ENCODE assay signal across 22 cellular contexts in the genomic region with DNA sequence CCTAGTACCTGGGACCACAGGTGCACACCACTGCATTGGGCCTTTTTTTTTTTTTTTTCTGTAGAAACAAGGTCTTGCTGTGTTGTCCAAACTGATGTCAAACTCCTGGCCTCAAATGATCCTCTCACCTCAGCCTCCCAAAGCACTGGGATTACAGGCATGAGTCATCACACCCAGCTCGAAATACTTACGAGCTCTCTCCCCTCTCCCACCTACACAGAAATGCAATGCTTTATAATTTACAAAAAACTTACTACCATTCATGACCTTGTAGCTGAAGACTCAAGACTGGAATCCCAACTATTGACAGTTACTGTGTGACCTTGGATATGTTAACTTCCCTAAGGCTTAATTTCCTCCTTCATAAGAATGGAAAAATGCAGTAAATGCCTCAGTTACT. TPM values are rescaled to one million over a fixed set of nuclear protein-coding genes. Genes with fewer than 3 reads are reported as not detected.
DNase-seq lines count a peak whose midpoint lies in the region; ATAC-seq and TF ChIP-seq lines count a peak whose summit lies in the region.
"Had no signal": no experiment of that assay in that cellular context is flagged by ENCODE, and none has a peak within 500 bp of the region (broad histone marks: within the 10 kb centered on the region; RNA-seq: fewer than 3 reads in every experiment).

No MANE protein-coding gene starts in this region.

- H3K4me1 ChIP-seq in HAP-1 (peaks cover 25% of the 10 kb centered on the region), colonic mucosa (peaks cover 8% of the 10 kb centered on the region)

- no peak for ATAC-seq in effector memory CD8-positive, alpha-beta T cell (replicated peaks)
- ATAC-seq in HG02571 (IDR thresholded peaks at IDR 0.05; ENCODE audit: unreplicated experiment): no peak
- ATAC-seq: GM12878 had no signal

- no peak overlapping the region for H3K27ac ChIP-seq in colonic mucosa
- H3K27ac ChIP-seq: 22Rv1, HL-60 had no signal

- no peak overlapping the region for H3K4me3 ChIP-seq in HAP-1
- no peak overlapping the region for H3K4me3 ChIP-seq in colonic mucosa
- H3K4me3 ChIP-seq: GM12878 had no signal

- H3K27me3 Mint-ChIP-seq in activated naive CD4-positive, alpha-beta T cell treated with anti-CD3 and anti-CD28 coated beads, Interleukin-2, amount 50 U/mL, for 24 hours: no peaks in the 10 kb centered on the region
- no peaks in the 10 kb centered on the region for H3K27me3 Mint-ChIP-seq in activated naive CD4-positive, alpha-beta T cell treated with anti-CD3 and anti-CD28 coated beads for 36 hours (ENCODE audit: low read depth)
- H3K27me3 Mint-ChIP-seq in effector memory CD8-positive, alpha-beta T cell: no peaks in the 10 kb centered on the region
- H3K27me3 Mint-ChIP-seq in type B pancreatic cell: no peaks in the 10 kb centered on the region

- H3K9me3 Mint-ChIP-seq in activated naive CD4-positive, alpha-beta T cell treated with anti-CD3 and anti-CD28 coated beads, Interleukin-2, amount 50 U/mL, for 24 hours: no peaks in the 10 kb centered on the region
- no peaks in the 10 kb centered on the region for H3K9me3 Mint-ChIP-seq in activated naive CD4-positive, alpha-beta T cell treated with anti-CD3 and anti-CD28 coated beads for 36 hours
- no peaks in the 10 kb centered on the region for H3K9me3 Mint-ChIP-seq in effector memory CD8-positive, alpha-beta T cell
- no peaks in the 10 kb centered on the region for H3K9me3 Mint-ChIP-seq in type B pancreatic cell

- TF ChIP-seq CTCF in type B pancreatic cell (conservative IDR thresholded peaks at IDR 0.05): no peak
- TF ChIP-seq CTCF in colonic mucosa (IDR thresholded peaks at IDR 0.05): no peak

- intact Hi-C loops in activated naive CD4-positive, alpha-beta T cell treated with anti-CD3 and anti-CD28 coated beads for 36 hours (cut with micrococcal nuclease): no loop called here
- intact Hi-C loops in colonic mucosa (cut with DNase I): no loop called here

- H3K36me3 ChIP-seq in HAP-1 (replicated peaks) (no peaks in the 10 kb centered on the region), colonic mucosa (no peaks in the 10 kb centered on the region)

- H3K9me3 ChIP-seq in HAP-1: no peaks in the 10 kb centered on the region
- H3K9me3 ChIP-seq in colonic mucosa: no peaks in the 10 kb centered on the region

- H3K4me3 Mint-ChIP-seq in activated naive CD4-positive, alpha-beta T cell treated with anti-CD3 and anti-CD28 coated beads, Interleukin-2, amount 50 U/mL, for 24 hours: no peak overlapping the region
- no peak overlapping the region for H3K4me3 Mint-ChIP-seq in activated naive CD4-positive, alpha-beta T cell treated with anti-CD3 and anti-CD28 coated beads for 36 hours
- H3K4me3 Mint-ChIP-seq in effector memory CD8-positive, alpha-beta T cell: no peak overlapping the region
- no peak overlapping the region for H3K4me3 Mint-ChIP-seq in type B pancreatic cell

- CTCF ChIA-PET in activated naive CD4-positive, alpha-beta T cell treated with anti-CD3 and anti-CD28 coated beads for 36 hours (lab: Charles Lee): interaction anchor here (0.6 to 1.2 kb wide), 2 partner anchors 9 to 49 kb away, joined by 3 to 7 read pairs; no protein-coding TSS in a partner anchor

- no peak for DNase-seq in activated naive CD4-positive, alpha-beta T cell treated with anti-CD3 and anti-CD28 coated beads for 36 hours
- DNase-seq in HAP-1 (ENCODE audit: low spot score in 2 of 2) (peak; percentile 41 to 67), type B pancreatic cell (ENCODE audit: extremely low spot score, unreplicated experiment) (no peak), SKM-1 (lab: John Stamatoyannopoulos, UW; ENCODE audit: unreplicated experiment) (no peak), colonic mucosa (no peak)
- DNase-seq in effector memory CD8-positive, alpha-beta T cell: no peak
- DNase-seq: DMS153, IMR-90, Karpas-422, MM.1S, NCI-H1092 treated with DMSO at 0.1 percent for 48 hours, NCI-H146, NCI-H2081, NCI-H2171 treated with DMSO at 0.1 percent for 48 hours, NCI-H446 treated with DMSO at 0.1 percent for 48 hours, NCI-H69, Right ventricle myocardium superior had no signal

- peaks cover 94% of the 10 kb centered on the region for H3K4me1 Mint-ChIP-seq in activated naive CD4-positive, alpha-beta T cell treated with anti-CD3 and anti-CD28 coated beads, Interleukin-2, amount 50 U/mL, for 24 hours
- peaks cover 87% of the 10 kb centered on the region for H3K4me1 Mint-ChIP-seq in activated naive CD4-positive, alpha-beta T cell treated with anti-CD3 and anti-CD28 coated beads for 36 hours (ENCODE audit: low read depth)
- H3K4me1 Mint-ChIP-seq in effector memory CD8-positive, alpha-beta T cell (ENCODE audit: low read depth in 2 of 2): peaks cover 62 to 71% of the 10 kb centered on the region in 2 donors
- peaks cover 70% of the 10 kb centered on the region for H3K4me1 Mint-ChIP-seq in type B pancreatic cell (ENCODE audit: unreplicated experiment)

- no peaks in the 10 kb centered on the region for H3K27me3 ChIP-seq in HAP-1 (ENCODE audit: low read depth)
- H3K27me3 ChIP-seq in colonic mucosa: no peaks in the 10 kb centered on the region

- H3K9ac ChIP-seq in colonic mucosa (ENCODE audit: low read depth in 2 of 2, low read length in 2 of 2): no peak overlapping the region

- in situ Hi-C loops in HAP-1 (cut with MboI; ENCODE audit: low sequenced_read_pairs): no loop called here

- peak overlapping the region; percentile 26 for H3K27ac Mint-ChIP-seq in activated naive CD4-positive, alpha-beta T cell treated with anti-CD3 and anti-CD28 coated beads, Interleukin-2, amount 50 U/mL, for 24 hours
- no peak overlapping the region for H3K27ac Mint-ChIP-seq in activated naive CD4-positive, alpha-beta T cell treated with anti-CD3 and anti-CD28 coated beads for 36 hours
- peak overlapping the region; percentile 14 to 35 for H3K27ac Mint-ChIP-seq in effector memory CD8-positive, alpha-beta T cell
- H3K27ac Mint-ChIP-seq in type B pancreatic cell: peak overlapping the region; percentile 14

- peaks cover 5% of the 10 kb centered on the region for H3K36me3 Mint-ChIP-seq in activated naive CD4-positive, alpha-beta T cell treated with anti-CD3 and anti-CD28 coated beads, Interleukin-2, amount 50 U/mL, for 24 hours
- peaks cover 1% of the 10 kb centered on the region for H3K36me3 Mint-ChIP-seq in activated naive CD4-positive, alpha-beta T cell treated with anti-CD3 and anti-CD28 coated beads for 36 hours (ENCODE audit: low read depth)
- no peaks in the 10 kb centered on the region for H3K36me3 Mint-ChIP-seq in effector memory CD8-positive, alpha-beta T cell (ENCODE audit: insufficient read depth)
- peaks cover 6% of the 10 kb centered on the region for H3K36me3 Mint-ChIP-seq in type B pancreatic cell

RNA-seq across cellular contexts. Expression of gene FOXJ3, which starts 18.7 kb away (rescaled TPM):
- total RNA-seq in activated naive CD4-positive, alpha-beta T cell treated with anti-CD3 and anti-CD28 coated beads for 36 hours: 10 to 100 TPM; 35.6 to 37.2 TPM
- total RNA-seq in type B pancreatic cell (ENCODE audit: low replicate concordance) (49.4 and 49.8 TPM in 2 replicates), colonic mucosa (10 to 100 TPM; 39.9 to 44.8 TPM)

Comparison
In these comparisons a context has a peak if more than half of its experiments do, and no peak if none do; other contexts are left out.
1. DNase-seq: peak in HAP-1 (2 of 2); none in activated naive CD4-positive, alpha-beta T cell treated with anti-CD3 and anti-CD28 coated beads for 36 hours (single experiment), effector memory CD8-positive, alpha-beta T cell (0 of 3), type B pancreatic cell (single experiment), SKM-1 (single experiment) and colonic mucosa (single experiment).